In genomic region chr16:57846078-57846697, GRCh38 we compare ENCODE assay signal across 14 cellular contexts. TPM values are rescaled to one million over a fixed set of nuclear protein-coding genes. Genes with fewer than 3 reads are reported as not detected.
DNase-seq lines count a peak whose midpoint lies in the region; ATAC-seq and TF ChIP-seq lines count a peak whose summit lies in the region.
"Had no signal": no experiment of that assay in that cellular context is flagged by ENCODE, and none has a peak within 500 bp of the region (broad histone marks: within the 10 kb centered on the region; RNA-seq: fewer than 3 reads in every experiment).

No MANE protein-coding gene starts in this region.

- H4K20me1 ChIP-seq in MM.1S (ENCODE audit: insufficient read depth, low read length): no peaks in the 10 kb centered on the region

- no peaks in the 10 kb centered on the region for H3K27me3 ChIP-seq in MM.1S (replicated peaks; ENCODE audit: insufficient read depth, low read length)

- no peaks in the 10 kb centered on the region for H3K9me3 Mint-ChIP-seq in immature natural killer cell
- H3K9me3 Mint-ChIP-seq: activated naive CD8-positive, alpha-beta T cell treated with anti-CD3 and anti-CD28 coated beads for 36 hours had no signal

- DNase-seq in D341Med (ENCODE audit: low spot score): peak; percentile 73
- DNase-seq in MM.1S: peak; percentile 87
- no peak for DNase-seq in SK-N-MC (ENCODE audit: low read depth, low spot score)
- DNase-seq in left colon: no peak
- no peak for DNase-seq in stimulated activated CD4-positive, alpha-beta T cell treated with anti-CD3 and anti-CD28 coated beads, Interleukin-2, amount 100 ng/mL, for 48 hours
- no peak for DNase-seq in immature natural killer cell
- DNase-seq in globus pallidus (ENCODE audit: low spot score): no peak
- DNase-seq: activated naive CD8-positive, alpha-beta T cell treated with anti-CD3 and anti-CD28 coated beads for 36 hours; GOT3; NCI-H2081; stimulated activated CD4-positive, alpha-beta T cell treated with anti-CD3 and anti-CD28 coated beads, Interleukin-1b, Interleukin-23, amount 100 ng/mL, for 48 hours; stimulated activated naive CD4-positive, alpha-beta T cell had no signal

- H3K9ac ChIP-seq in MM.1S (ENCODE audit: low read length): peak overlapping the region; percentile 34; the same call in 1 of the 2 replicates
- peak overlapping the region; percentile 67 for H3K9ac ChIP-seq in SK-N-MC (ENCODE audit: insufficient read length)

- H3K4me3 ChIP-seq in MM.1S (ENCODE audit: low read length) (peak overlapping the region; percentile 40), SK-N-MC (peak overlapping the region; percentile 64)

- H3K4me3 Mint-ChIP-seq in immature natural killer cell: no peak overlapping the region
- H3K4me3 Mint-ChIP-seq: activated naive CD8-positive, alpha-beta T cell treated with anti-CD3 and anti-CD28 coated beads for 36 hours had no signal

- intact Hi-C loops in left colon (cut with DNase I, micrococcal nuclease): no loop called here

- H3K36me3 Mint-ChIP-seq in immature natural killer cell: peaks cover 0 to 2% (median 0%) of the 10 kb centered on the region in 3 donors
- H3K36me3 Mint-ChIP-seq: activated naive CD8-positive, alpha-beta T cell treated with anti-CD3 and anti-CD28 coated beads for 36 hours had no signal

- H3K9me3 ChIP-seq in MM.1S (replicated peaks; ENCODE audit: insufficient read depth, low read length) (no peaks in the 10 kb centered on the region), SK-N-MC (ENCODE audit: low read depth, low read length) (no peaks in the 10 kb centered on the region)

- peaks cover 20% of the 10 kb centered on the region for H3F3A ChIP-seq in MM.1S (ENCODE audit: insufficient read depth, low read length)

- no peaks in the 10 kb centered on the region for H3K36me3 ChIP-seq in MM.1S (replicated peaks; ENCODE audit: insufficient read depth, low read length)
- no peaks in the 10 kb centered on the region for H3K36me3 ChIP-seq in SK-N-MC (ENCODE audit: insufficient read depth, low read length)

- ATAC-seq in left colon (peak; percentile 42), GM18505 (IDR thresholded peaks at IDR 0.05; ENCODE audit: unreplicated experiment) (no peak)
- ATAC-seq: esophagus mucosa had no signal

- H3K27ac Mint-ChIP-seq in immature natural killer cell: peak overlapping the region in 2 of 6 donors; percentile 22 to 79
- H3K27ac Mint-ChIP-seq: activated naive CD8-positive, alpha-beta T cell treated with anti-CD3 and anti-CD28 coated beads for 36 hours had no signal

- H2AFZ ChIP-seq in MM.1S (ENCODE audit: low read length): peak overlapping the region; percentile 62

- TF ChIP-seq CTCF in MM.1S (IDR thresholded peaks at IDR 0.05; ENCODE audit: low read length): 0 out of 2 replicates have a peak, but pooled peaks have one; percentile 3

- H3K4me1 ChIP-seq in MM.1S (ENCODE audit: low read length): peaks cover 16% of the 10 kb centered on the region

- H3K27me3 Mint-ChIP-seq in immature natural killer cell (ENCODE audit: low read depth in 3 of 3): peaks cover 0 to 2% (median 0%) of the 10 kb centered on the region in 3 donors
- H3K27me3 Mint-ChIP-seq: activated naive CD8-positive, alpha-beta T cell treated with anti-CD3 and anti-CD28 coated beads for 36 hours had no signal

- H3K4me2 ChIP-seq in MM.1S (ENCODE audit: low read depth, low read length): peak overlapping the region; percentile 47; the same call in 1 of the 2 replicates

- no peaks in the 10 kb centered on the region for H3K79me2 ChIP-seq in MM.1S (ENCODE audit: low read length)

- no peaks in the 10 kb centered on the region for H3K9me2 ChIP-seq in MM.1S (replicated peaks; ENCODE audit: insufficient read depth, low read length)

- peaks cover 7 to 13% of the 10 kb centered on the region in 2 donors for H3K4me1 Mint-ChIP-seq in immature natural killer cell

- TF ChIP-seq POLR2A in GM18505 (IDR thresholded peaks at IDR 0.05; ENCODE audit: borderline replicate concordance, extremely low read depth, insufficient read depth, insufficient read length): no peak

- H3K27ac ChIP-seq in MM.1S (ENCODE audit: low read length) (peak overlapping the region; percentile 79), SK-N-MC (peak overlapping the region; percentile 100)

RNA-seq across cellular contexts. Expression of gene KIFC3, which starts 43.9 kb away (rescaled TPM):
- total RNA-seq in left colon: 1 to 10 TPM; 4.3 to 5.6 TPM
- 10 to 100 TPM in 2 of 3 donors, 1 to 10 TPM in 1; 5.1 to 13.6 (median 12.2) TPM for polyA plus RNA-seq in immature natural killer cell

Comparison
In these comparisons a context has a peak if more than half of its experiments do, and no peak if none do; other contexts are left out.
1. DNase-seq: peak in D341Med (single experiment) and MM.1S (single experiment); none in SK-N-MC (single experiment), left colon (0 of 2), stimulated activated CD4-positive, alpha-beta T cell treated with anti-CD3 and anti-CD28 coated beads, Interleukin-2, amount 100 ng/mL, for 48 hours (0 of 2), immature natural killer cell (0 of 3) and globus pallidus (single experiment).